1 cellular context compared by ENCODE assay signal in the genomic region with DNA sequence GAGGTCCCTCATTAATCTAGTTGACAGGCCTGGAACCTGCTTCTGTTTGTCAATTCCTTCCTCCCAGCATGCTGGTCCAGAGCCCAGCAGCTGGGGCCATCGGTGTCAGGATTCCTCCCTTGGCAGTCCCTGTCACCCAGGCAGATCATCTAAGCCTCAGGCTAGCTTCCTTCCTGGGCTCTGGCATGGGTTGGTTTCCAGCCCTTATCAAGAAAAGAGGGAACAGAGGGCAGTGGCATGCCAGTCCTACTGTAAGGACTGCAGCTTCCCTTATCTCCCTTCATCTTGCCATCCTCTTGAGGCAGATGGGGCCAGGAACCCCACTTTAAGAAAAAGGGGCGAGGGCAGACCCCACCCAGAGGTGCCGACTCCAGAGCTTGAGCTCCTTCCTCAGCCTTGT.
TF ChIP-seq lines count a peak whose summit lies in the region.

No MANE protein-coding gene starts in this region.

TF ChIP-seq in SK-N-SH treated with all-trans-retinoic acid at 6 μM for 48 hours, 23 proteins besides CTCF, POLR2A, EP300 and RAD21 (continued from another document):
- no peak for TF ChIP-seq ZNF70 (CRISPR knock-in tag; IDR thresholded peaks at IDR 0.05)
- TF ChIP-seq TCF4 (CRISPR knock-in tag; IDR thresholded peaks at IDR 0.05; ENCODE audit: borderline replicate concordance): no peak
- no peak for TF ChIP-seq ZC3H10 (CRISPR knock-in tag; IDR thresholded peaks at IDR 0.05)
